Comparison of ENCODE assay signal across 8 cellular contexts in genomic region chr22:26671317-26672059, GRCh38. TPM values are rescaled to one million over a fixed set of nuclear protein-coding genes. Genes with fewer than 3 reads are reported as not detected.
DNase-seq lines count a peak whose midpoint lies in the region; ATAC-seq and TF ChIP-seq lines count a peak whose summit lies in the region.

No MANE protein-coding gene starts in this region.

- no peak overlapping the region for H2BK15ac ChIP-seq in H9 (ENCODE audit: low read depth, low read length)

- H3K4me2 ChIP-seq in BLaER1 (peak overlapping the region; percentile 95), H9 (ENCODE audit: insufficient read depth, insufficient read length, low read length) (no peak overlapping the region)

- H3K27me3 Mint-ChIP-seq in H9 (ENCODE audit: low read depth) = no peaks in the 10 kb centered on the region
- H3K27me3 Mint-ChIP-seq in osteocyte (ENCODE audit: unreplicated experiment) = no peaks in the 10 kb centered on the region
- peaks cover 3% of the 10 kb centered on the region for H3K27me3 Mint-ChIP-seq in type B pancreatic cell

- H4K8ac ChIP-seq in H9 (replicated peaks; ENCODE audit: insufficient read length, low read depth, low read length) = no peak overlapping the region

- H3K9me3 ChIP-seq in BLaER1 = no peaks in the 10 kb centered on the region
- no peaks in the 10 kb centered on the region for H3K9me3 ChIP-seq in H9 (ENCODE audit: control insufficient read depth, low read depth, low read length)

- ATAC-seq in activated CD4-positive, CD25-positive, alpha-beta regulatory T cell treated with anti-CD3 and anti-CD28 coated beads, Interleukin-2, amount 50 U/mL, for 24 hours = peak; percentile 45 to 49

- peak overlapping the region; percentile 93 for H3K9ac ChIP-seq in BLaER1
- H3K9ac ChIP-seq in H9 (ENCODE audit: extremely low read depth, insufficient read length, low read length) = no peak overlapping the region

- no peaks in the 10 kb centered on the region for H4K20me1 ChIP-seq in BLaER1
- no peaks in the 10 kb centered on the region for H4K20me1 ChIP-seq in H9 (ENCODE audit: control insufficient read depth, insufficient read depth, insufficient read length)

- H3K27ac ChIP-seq in BLaER1 (peak overlapping the region; percentile 95), H9 (ENCODE audit: insufficient read length, low read depth, low read length) (peak overlapping the region; percentile 32), coronary artery (peak overlapping the region; percentile 83 to 100)

- no peak overlapping the region for H4K5ac ChIP-seq in H9 (ENCODE audit: insufficient read length, low read depth, low read length)

- WGBS in H9 (ENCODE audit: extremely low coverage, insufficient read length, low lambda C conversion rate) = no CpG with 5 or more reads among the region's 15 CpGs

- peak overlapping the region; percentile 80 for H3K4me3 ChIP-seq in BLaER1
- H3K4me3 ChIP-seq in coronary artery = no peak overlapping the region

- H3K79me1 ChIP-seq in H9 (ENCODE audit: insufficient read depth, low read depth, low read length, poor library complexity, severe bottlenecking) = no peaks in the 10 kb centered on the region

- H3K36me3 Mint-ChIP-seq in H9 (ENCODE audit: insufficient read depth in 1 of 3, low read depth in 3 of 3) (peaks cover 27 to 48% (median 44%) of the 10 kb centered on the region in 3 experiments; a peak in 6 of 7 replicates), osteocyte (ENCODE audit: unreplicated experiment) (peaks cover 4% of the 10 kb centered on the region), type B pancreatic cell (peaks cover 6% of the 10 kb centered on the region)

- no peak overlapping the region; the same call in 1 of the 2 replicates for H3K14ac ChIP-seq in H9 (ENCODE audit: insufficient read depth, low read length)

- DNase-seq in H9 (no peak), coronary artery (ENCODE audit: low spot score) (no peak), osteocyte (ENCODE audit: extremely low spot score, unreplicated experiment) (no peak), type B pancreatic cell (ENCODE audit: extremely low spot score, unreplicated experiment) (no peak), NCI-H510A treated with DMSO at 0.1 percent for 48 hours (lab: John Stamatoyannopoulos, UW) (no peak), medulla oblongata (ENCODE audit: extremely low spot score) (no peak)

- H2BK5ac ChIP-seq in H9 (ENCODE audit: insufficient read length, low read length) = no peak overlapping the region

- H3K36me3 ChIP-seq in BLaER1 = no peaks in the 10 kb centered on the region

- no peak overlapping the region for H3T11ph ChIP-seq in H9 (ENCODE audit: low read length)

- H3K27ac Mint-ChIP-seq in H9 (peak overlapping the region; percentile 23 to 98 (median 95); a peak in 5 of 7 replicates), osteocyte (ENCODE audit: unreplicated experiment) (peak overlapping the region; percentile 98), type B pancreatic cell (no peak overlapping the region)

- no peak for TF ChIP-seq CTCF in H9 (conservative IDR thresholded peaks at IDR 0.05)
- no peak for TF ChIP-seq CTCF in coronary artery (IDR thresholded peaks at IDR 0.05)
- no peak for TF ChIP-seq CTCF in osteocyte (IDR thresholded peaks at IDR 0.05)
- TF ChIP-seq CTCF in type B pancreatic cell (conservative IDR thresholded peaks at IDR 0.05) = no peak

- H3K56ac ChIP-seq in H9 (ENCODE audit: insufficient read length, low read depth, low read length) = no peak overlapping the region

- no peaks in the 10 kb centered on the region for H3K27me3 ChIP-seq in BLaER1
- H3K27me3 ChIP-seq in H9 (ENCODE audit: insufficient read depth, low read length) = no peaks in the 10 kb centered on the region

- H3K4me1 Mint-ChIP-seq in H9 (peaks cover 50 to 77% of the 10 kb centered on the region in 2 experiments), osteocyte (ENCODE audit: unreplicated experiment) (peaks cover 45% of the 10 kb centered on the region), type B pancreatic cell (ENCODE audit: unreplicated experiment) (peaks cover 23% of the 10 kb centered on the region)

- no peak overlapping the region for H3K4ac ChIP-seq in H9 (ENCODE audit: low read depth, low read length)

- H4K91ac ChIP-seq in H9 (ENCODE audit: insufficient read length, low read depth, low read length) = no peak overlapping the region

- H2BK12ac ChIP-seq in H9 (ENCODE audit: insufficient read length, low read depth, low read length) = no peak overlapping the region

- H3K79me2 ChIP-seq in H9 (ENCODE audit: insufficient read depth, low read length) = no peaks in the 10 kb centered on the region

- H3K4me1 ChIP-seq in BLaER1 (peaks cover 91% of the 10 kb centered on the region), H9 (ENCODE audit: insufficient read depth, low read length) (peaks cover 7% of the 10 kb centered on the region; the same call in 1 of the 2 replicates)

- no peak overlapping the region for H3K4me3 Mint-ChIP-seq in H9
- H3K4me3 Mint-ChIP-seq in osteocyte (ENCODE audit: unreplicated experiment) = no peak overlapping the region
- peak overlapping the region; percentile 23 for H3K4me3 Mint-ChIP-seq in type B pancreatic cell

- no peak overlapping the region for H2AK5ac ChIP-seq in H9 (ENCODE audit: insufficient read length, low read length)

- no peak overlapping the region for H2BK120ac ChIP-seq in H9 (ENCODE audit: low read depth, low read length, poor library complexity, severe bottlenecking)

- no peaks in the 10 kb centered on the region for H3K9me3 Mint-ChIP-seq in H9
- no peaks in the 10 kb centered on the region for H3K9me3 Mint-ChIP-seq in osteocyte (ENCODE audit: unreplicated experiment)
- peaks cover 3% of the 10 kb centered on the region for H3K9me3 Mint-ChIP-seq in type B pancreatic cell

- H3K23ac ChIP-seq in H9 (ENCODE audit: insufficient read length, low read depth, low read length) = no peak overlapping the region

- no peak overlapping the region for H2AFZ ChIP-seq in H9 (ENCODE audit: low read length)

- H3K23me2 ChIP-seq in H9 (ENCODE audit: insufficient read length, low read depth, low read length, poor library complexity, severe bottlenecking) = peaks cover 8% of the 10 kb centered on the region

- H2BK20ac ChIP-seq in H9 (ENCODE audit: low read depth, low read length, poor library complexity, severe bottlenecking) = no peak overlapping the region

- H3K18ac ChIP-seq in H9 (ENCODE audit: insufficient read length, low read depth, low read length) = no peak overlapping the region

RNA-seq across cellular contexts. Expression of gene MIAT, which starts 14.1 kb away (rescaled TPM):
- 77.0 and 85.6 TPM in 2 replicates for total RNA-seq in H9 (2021)
- 1.9 and 3.3 TPM in 2 replicates for total RNA-seq in osteocyte
- 5.9 and 12.2 TPM in 2 replicates for total RNA-seq in type B pancreatic cell (ENCODE audit: low replicate concordance)

RNA-seq across cellular contexts. Expression of gene CRYBA4, which starts 49.7 kb away (rescaled TPM):
- total RNA-seq in H9 (2021) (0.37 and 0.52 TPM in 2 replicates), osteocyte (not detected in 2 replicates), type B pancreatic cell (ENCODE audit: low replicate concordance) (1.0 TPM in 1 of 2 replicates, not detected in the other)

RNA-seq across cellular contexts. Expression of gene CRYBB1, which starts 53.7 kb away (rescaled TPM):
- 4.3 and 5.4 TPM in 2 replicates for total RNA-seq in H9 (2021)
- total RNA-seq in osteocyte = not detected in 2 replicates
- total RNA-seq in type B pancreatic cell (ENCODE audit: low replicate concordance) = 4.6 TPM in 1 of 2 replicates, not detected in the other

Comparison
In these comparisons a context has a peak if more than half of its experiments do, and no peak if none do; other contexts are left out.
1. H3K27ac ChIP-seq: peak in every context shown above with its lines; median percentile 95 in BLaER1; 92 in coronary artery; 32 in H9.